ENCODE assay signal across 8 cellular contexts in genomic region chr19:42396248-42396541, GRCh38. TPM values are rescaled to one million over a fixed set of nuclear protein-coding genes. Genes with fewer than 3 reads are reported as not detected.
DNase-seq lines count a peak whose midpoint lies in the region; ATAC-seq lines count a peak whose summit lies in the region.

No MANE protein-coding gene starts in this region.

- H3K4me2 ChIP-seq in mesendoderm (ENCODE audit: low read length) = peak overlapping the region; percentile 44

- no peak overlapping the region for H2BK15ac ChIP-seq in mesendoderm (replicated peaks; ENCODE audit: low read depth)

- H2BK120ac ChIP-seq in mesendoderm (ENCODE audit: low read depth, low read length) = no peak overlapping the region

- no peak overlapping the region for H3K18ac ChIP-seq in mesendoderm (ENCODE audit: low read length)

- H3K79me1 ChIP-seq in mesendoderm (ENCODE audit: low read length) = peaks cover 4% of the 10 kb centered on the region

- H3K9me3 Mint-ChIP-seq in central memory CD8-positive, alpha-beta T cell = no peaks in the 10 kb centered on the region

- no peak overlapping the region for H4K8ac ChIP-seq in mesendoderm (ENCODE audit: low read depth, low read length)

- no peak overlapping the region for H3K4ac ChIP-seq in mesendoderm (ENCODE audit: low read depth, low read length)

- H3K4me3 Mint-ChIP-seq in central memory CD8-positive, alpha-beta T cell = peak overlapping the region; percentile 84

- H3K36me3 Mint-ChIP-seq in central memory CD8-positive, alpha-beta T cell (ENCODE audit: insufficient read depth) = peaks cover 3% of the 10 kb centered on the region

- no peak for ATAC-seq in central memory CD8-positive, alpha-beta T cell (replicated peaks; ENCODE audit: extremely low read depth, poor library complexity, severe bottlenecking)
- no peak for ATAC-seq in GM21723 (IDR thresholded peaks at IDR 0.05; ENCODE audit: unreplicated experiment)

- H3K27ac Mint-ChIP-seq in central memory CD8-positive, alpha-beta T cell (ENCODE audit: low read depth) = peak overlapping the region; percentile 98

- H3K27ac ChIP-seq in mesendoderm (ENCODE audit: low read depth, low read length) = no peak overlapping the region

- peak overlapping the region; percentile 46 for H3K9ac ChIP-seq in mesendoderm (ENCODE audit: low read length)

- H3K56ac ChIP-seq in mesendoderm (ENCODE audit: low read length) = peak overlapping the region; percentile 40

- WGBS in mesendoderm (ENCODE audit: extremely low coverage, insufficient coverage, low lambda C conversion rate) = no CpG with 5 or more reads among the region's 3 CpGs

- no peak overlapping the region for H2AK5ac ChIP-seq in mesendoderm (ENCODE audit: low read length)

- peaks cover 44% of the 10 kb centered on the region for H3K4me1 Mint-ChIP-seq in central memory CD8-positive, alpha-beta T cell

- no peaks in the 10 kb centered on the region for H3K36me3 ChIP-seq in mesendoderm (ENCODE audit: control insufficient read depth, insufficient read depth, low read length)

- DNase-seq in NCI-H1694 treated with DMSO at 0.1 percent for 48 hours (lab: John Stamatoyannopoulos, UW) = peak; percentile 52
- no peak for DNase-seq in NCI-H1694 (lab: John Stamatoyannopoulos, UW)
- DNase-seq in NOMO-1 (lab: John Stamatoyannopoulos, UW; ENCODE audit: unreplicated experiment in 2 of 2) = peak; percentile 43 to 49
- no peak for DNase-seq in central memory CD8-positive, alpha-beta T cell (ENCODE audit: low spot score in 2 of 2)
- DNase-seq in mesendoderm = peak; percentile 74
- no peak for DNase-seq in NK-92 (lab: John Stamatoyannopoulos, UW; ENCODE audit: unreplicated experiment)
- DNase-seq in middle frontal gyrus (ENCODE audit: extremely low spot score, low spot score) = no peak

- H3K23ac ChIP-seq in mesendoderm (ENCODE audit: low read length) = no peak overlapping the region

- no peaks in the 10 kb centered on the region for H3K27me3 ChIP-seq in mesendoderm (ENCODE audit: insufficient read depth, low read length, poor library complexity)

- no peak overlapping the region for H4K5ac ChIP-seq in mesendoderm (ENCODE audit: low read length)

- H3K79me2 ChIP-seq in mesendoderm (ENCODE audit: control insufficient read depth, insufficient read depth, low read length) = no peaks in the 10 kb centered on the region

- no peak overlapping the region for H3K4me3 ChIP-seq in mesendoderm (ENCODE audit: low read length)

- H2BK5ac ChIP-seq in mesendoderm (ENCODE audit: low read length) = no peak overlapping the region

- peaks cover under 1% of the 10 kb centered on the region for H3K27me3 Mint-ChIP-seq in central memory CD8-positive, alpha-beta T cell

- peaks cover 3% of the 10 kb centered on the region for H3K4me1 ChIP-seq in mesendoderm (ENCODE audit: control insufficient read depth, low read depth, low read length)

RNA-seq across cellular contexts. Expression of gene CNFN, which starts 6.1 kb away (rescaled TPM):
- polyA plus RNA-seq in mesendoderm (2013, experiment 1 of 2) = 17.8 TPM
- 17.0 TPM for polyA plus RNA-seq in mesendoderm (2013, experiment 2 of 2)

RNA-seq across cellular contexts. Expression of gene LIPE, which starts 31.0 kb away (rescaled TPM):
- 3.5 TPM for polyA plus RNA-seq in mesendoderm (2013, experiment 1 of 2)
- 3.5 TPM for polyA plus RNA-seq in mesendoderm (2013, experiment 2 of 2)

RNA-seq across cellular contexts. Expression of gene CXCL17, which starts 46.6 kb away (rescaled TPM):
- 0.08 TPM for polyA plus RNA-seq in mesendoderm (2013, experiment 1 of 2)
- 0.06 TPM for polyA plus RNA-seq in mesendoderm (2013, experiment 2 of 2)

Comparison
In these comparisons a context has a peak if more than half of its experiments do, and no peak if none do; other contexts are left out.
1. DNase-seq: peak in NCI-H1694 treated with DMSO at 0.1 percent for 48 hours (single experiment), NOMO-1 (2 of 2) and mesendoderm (single experiment); none in NCI-H1694 (single experiment), central memory CD8-positive, alpha-beta T cell (0 of 2), NK-92 (single experiment) and middle frontal gyrus (single experiment).